20 cellular contexts compared by ENCODE assay signal in the genomic region with DNA sequence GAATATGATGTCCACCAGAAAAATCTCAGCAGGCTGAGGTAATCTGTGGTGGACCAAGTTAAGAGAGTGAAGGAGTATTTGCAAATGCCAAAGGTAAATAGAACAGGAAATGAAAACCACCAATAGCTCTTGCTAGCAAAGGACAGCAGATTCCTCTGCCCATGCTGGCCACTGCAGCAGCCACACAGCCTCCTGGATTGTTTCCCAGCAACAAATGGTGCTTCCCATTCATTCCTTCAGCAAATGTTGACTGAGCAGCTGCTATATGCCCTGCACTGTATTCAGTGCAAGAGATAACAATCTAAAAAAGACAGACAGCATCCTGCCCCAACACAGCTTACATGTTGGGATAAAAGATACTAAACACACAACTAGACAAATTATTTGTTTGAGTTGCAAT. TPM values are rescaled to one million over a fixed set of nuclear protein-coding genes. Genes with fewer than 3 reads are reported as not detected.
DNase-seq lines count a peak whose midpoint lies in the region; ATAC-seq, FAIRE-seq and TF ChIP-seq lines count a peak whose summit lies in the region.
"Had no signal": no experiment of that assay in that cellular context is flagged by ENCODE, and none has a peak within 500 bp of the region (broad histone marks: within the 10 kb centered on the region; RNA-seq: fewer than 3 reads in every experiment).

No MANE protein-coding gene starts in this region.

- TF ChIP-seq CTCF in thyroid gland (IDR thresholded peaks at IDR 0.05) = no peak

- intact Hi-C loops in thyroid gland (cut with DNase I) = no loop called here

- TF ChIP-seq POLR2A in thyroid gland (IDR thresholded peaks at IDR 0.05) = no peak

- H3K27ac ChIP-seq in thyroid gland = no peak overlapping the region
- H3K27ac ChIP-seq: esophagus squamous epithelium, heart right ventricle, KMS-11, upper lobe of left lung had no signal

- no peaks in the 10 kb centered on the region for H3K27me3 ChIP-seq in thyroid gland
- H3K27me3 ChIP-seq: heart right ventricle, upper lobe of left lung had no signal

- no peak for FAIRE-seq in HTR-8/SVneo (lab: Jason Lieb, UNC)
- FAIRE-seq: keratinocyte had no signal

- no peaks in the 10 kb centered on the region for H3K36me3 ChIP-seq in thyroid gland
- H3K36me3 ChIP-seq: esophagus squamous epithelium, heart right ventricle, upper lobe of left lung had no signal

- DNase-seq in A172 (ENCODE audit: low spot score) (peak; percentile 34), HT1080 (ENCODE audit: low read depth) (peak; percentile 50), iris pigment epithelial cell (ENCODE audit: low read depth) (peak; percentile 46), KBM-7 (no peak), thyroid gland (no peak), HTR-8/SVneo (ENCODE audit: insufficient read length, low spot score) (no peak)
- DNase-seq: CD4-positive, CD25-positive, alpha-beta regulatory T cell; central memory CD4-positive, alpha-beta T cell; effector CD8-positive, alpha-beta T cell; esophagus squamous epithelium; heart right ventricle; SIG-M5; stimulated activated naive CD8-positive, alpha-beta T cell treated with anti-CD3 and anti-CD28 coated beads, Interleukin-15, Interleukin-2, amounts not matched to agents 100 U/mL and 50 U/mL, for 24 hours; upper lobe of left lung had no signal

- in situ Hi-C loops in KBM-7 (cut with MboI; ENCODE audit: low pct_unique_long_range_greater_than_20kb, low sequenced_read_pairs) = no loop called here

- H3K4me3 ChIP-seq in thyroid gland (replicated peaks in 1 of 3) = no peak overlapping the region
- H3K4me3 ChIP-seq: esophagus squamous epithelium, heart right ventricle, upper lobe of left lung had no signal

- no peaks in the 10 kb centered on the region for H3K9me3 ChIP-seq in thyroid gland
- H3K9me3 ChIP-seq: esophagus squamous epithelium, heart right ventricle, upper lobe of left lung had no signal

- peak; percentile 69 for ATAC-seq in SK-N-SH treated with all-trans-retinoic acid at 6 μM for 48 hours
- ATAC-seq in HG02973 (IDR thresholded peaks at IDR 0.05; ENCODE audit: unreplicated experiment) = no peak
- ATAC-seq: activated T-helper 17 cell treated with anti-CD3 and anti-CD28 coated beads, Interleukin-2, amount 50 U/mL, for 72 hours; heart right ventricle; stimulated activated naive CD8-positive, alpha-beta T cell treated with anti-CD3 and anti-CD28 coated beads, Interleukin-15, Interleukin-2, amounts not matched to agents 100 U/mL and 50 U/mL, for 24 hours had no signal

- no peaks in the 10 kb centered on the region for H3K4me1 ChIP-seq in thyroid gland
- H3K4me1 ChIP-seq: esophagus squamous epithelium, heart right ventricle had no signal

TF ChIP-seq in SK-N-SH treated with all-trans-retinoic acid at 6 μM for 48 hours, 23 proteins besides CTCF, POLR2A, EP300 and RAD21:
- no peak for TF ChIP-seq ISL1 (CRISPR knock-in tag; IDR thresholded peaks at IDR 0.05)
- no peak for TF ChIP-seq CREB5 (CRISPR knock-in tag; IDR thresholded peaks at IDR 0.05; ENCODE audit: low read depth)
- no peak for TF ChIP-seq ZC3H10 (CRISPR knock-in tag; IDR thresholded peaks at IDR 0.05)
- TF ChIP-seq SNAI2 (CRISPR knock-in tag; IDR thresholded peaks at IDR 0.05) = no peak
- no peak for TF ChIP-seq ZNF70 (CRISPR knock-in tag; IDR thresholded peaks at IDR 0.05)
- no peak for TF ChIP-seq ZFP3 (CRISPR knock-in tag; IDR thresholded peaks at IDR 0.05)
- no peak for TF ChIP-seq TCF4 (CRISPR knock-in tag; IDR thresholded peaks at IDR 0.05; ENCODE audit: borderline replicate concordance)
- no peak for TF ChIP-seq BACH2 (CRISPR knock-in tag; IDR thresholded peaks at IDR 0.05; ENCODE audit: borderline replicate concordance)
- TF ChIP-seq ZNF8 (CRISPR knock-in tag; IDR thresholded peaks at IDR 0.05) = no peak
- TF ChIP-seq POU6F1 (CRISPR knock-in tag; IDR thresholded peaks at IDR 0.05; ENCODE audit: borderline replicate concordance, low read depth) = no peak
- TF ChIP-seq PPARA (CRISPR knock-in tag; IDR thresholded peaks at IDR 0.05; ENCODE audit: borderline replicate concordance) = no peak
- TF ChIP-seq RARB (CRISPR knock-in tag; IDR thresholded peaks at IDR 0.05) = no peak
- TF ChIP-seq TSHZ2 (CRISPR knock-in tag; IDR thresholded peaks at IDR 0.05) = no peak
- no peak for TF ChIP-seq ZFP30 (CRISPR knock-in tag; IDR thresholded peaks at IDR 0.05)
- TF ChIP-seq ESRRG (CRISPR knock-in tag; IDR thresholded peaks at IDR 0.05) = no peak
- TF ChIP-seq, protein P1, sequence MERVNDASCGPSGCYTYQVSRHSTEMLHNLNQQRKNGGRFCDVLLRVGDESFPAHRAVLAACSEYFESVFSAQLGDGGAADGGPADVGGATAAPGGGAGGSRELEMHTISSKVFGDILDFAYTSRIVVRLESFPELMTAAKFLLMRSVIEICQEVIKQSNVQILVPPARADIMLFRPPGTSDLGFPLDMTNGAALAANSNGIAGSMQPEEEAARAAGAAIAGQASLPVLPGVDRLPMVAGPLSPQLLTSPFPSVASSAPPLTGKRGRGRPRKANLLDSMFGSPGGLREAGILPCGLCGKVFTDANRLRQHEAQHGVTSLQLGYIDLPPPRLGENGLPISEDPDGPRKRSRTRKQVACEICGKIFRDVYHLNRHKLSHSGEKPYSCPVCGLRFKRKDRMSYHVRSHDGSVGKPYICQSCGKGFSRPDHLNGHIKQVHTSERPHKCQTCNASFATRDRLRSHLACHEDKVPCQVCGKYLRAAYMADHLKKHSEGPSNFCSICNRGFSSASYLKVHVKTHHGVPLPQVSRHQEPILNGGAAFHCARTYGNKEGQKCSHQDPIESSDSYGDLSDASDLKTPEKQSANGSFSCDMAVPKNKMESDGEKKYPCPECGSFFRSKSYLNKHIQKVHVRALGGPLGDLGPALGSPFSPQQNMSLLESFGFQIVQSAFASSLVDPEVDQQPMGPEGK (CRISPR knock-in tag; IDR thresholded peaks at IDR 0.05; ENCODE audit: borderline replicate concordance) = no peak
- no peak for TF ChIP-seq OSR1 (CRISPR knock-in tag; IDR thresholded peaks at IDR 0.05)
- no peak for TF ChIP-seq GLIS3 (CRISPR knock-in tag; IDR thresholded peaks at IDR 0.05)
- TF ChIP-seq CSDC2 (CRISPR knock-in tag; IDR thresholded peaks at IDR 0.05) = no peak
- no peak for TF ChIP-seq ARNTL (CRISPR knock-in tag; IDR thresholded peaks at IDR 0.05; ENCODE audit: borderline replicate concordance, low read depth)
TF ChIP-seq in SK-N-SH treated with all-trans-retinoic acid at 6 μM for 48 hours: peak in this region for 0.

RNA-seq across cellular contexts. Expression of gene ROS1, which starts 11.0 kb away (rescaled TPM):
- total RNA-seq in A172 (2014; rRNA removed; shearing (Covaris generic)) = 0.31 and 0.47 TPM in 2 replicates
- 0.06 TPM in 1 of 2 replicates, not detected in the other for total RNA-seq in HT1080 (2014; rRNA removed; shearing (Covaris generic))
- 0.01 and 0.03 TPM in 2 replicates for polyA plus RNA-seq in HT1080 (2015; cell fraction: cytosol; rRNA removed)
- polyA plus RNA-seq in HT1080 (2015; cell fraction: nucleus; rRNA removed) = 0.06 and 0.10 TPM in 2 replicates
- not detected for total RNA-seq in thyroid gland
- total RNA-seq: activated T-helper 17 cell treated with anti-CD3 and anti-CD28 coated beads, Interleukin-2, amount 50 U/mL, for 72 hours; CD4-positive, CD25-positive, alpha-beta regulatory T cell; esophagus squamous epithelium; T-helper 2 cell treated with Interferon-gamma antibody and Interleukin-4, amounts not matched to agents 100 ng/mL and 5 ng/mL, for 36 hours had no signal
- polyA plus RNA-seq: CD4-positive, CD25-positive, alpha-beta regulatory T cell; heart right ventricle had no signal

Comparison
In these comparisons a context has a peak if more than half of its experiments do, and no peak if none do; other contexts are left out.
1. DNase-seq: peak in A172 (single experiment), HT1080 (single experiment) and iris pigment epithelial cell (single experiment); none in KBM-7 (single experiment), thyroid gland (0 of 2) and HTR-8/SVneo (single experiment).